In genomic region chrX:154398668-154399526, GRCh38 we compare ENCODE assay signal across 1 cellular context.
TF ChIP-seq lines count a peak whose summit lies in the region.

No MANE protein-coding gene starts in this region.

TF ChIP-seq in H1, 55 proteins besides CTCF, POLR2A, EP300 and RAD21:
- no peak for TF ChIP-seq CTBP2 (IDR thresholded peaks at IDR 0.05; ENCODE audit: borderline replicate concordance, insufficient read depth, insufficient read length, low read length)
- no peak for TF ChIP-seq GTF2F1 (IDR thresholded peaks at IDR 0.05; ENCODE audit: borderline replicate concordance, low read depth, low read length)
- no peak for TF ChIP-seq CBX8 (IDR thresholded peaks at IDR 0.05; ENCODE audit: borderline replicate concordance, low read depth, low read length)
- no peak for TF ChIP-seq FOSL1 (IDR thresholded peaks at IDR 0.05; ENCODE audit: insufficient read depth, low read depth, low read length)
- 0 out of 2 replicates have a peak, but pooled peaks have one; percentile 16 for TF ChIP-seq CHD1 (IDR thresholded peaks at IDR 0.05; ENCODE audit: low read depth, low read length)
- no peak for TF ChIP-seq ATF3 (IDR thresholded peaks at IDR 0.05; ENCODE audit: insufficient read depth, low read depth, low read length)
- peak; percentile 45 for TF ChIP-seq TAF7 (optimal IDR thresholded peaks at IDR 0.05; ENCODE audit: borderline replicate concordance, low read depth, low read length)
- TF ChIP-seq BCL11A (IDR thresholded peaks at IDR 0.05; ENCODE audit: low read depth in 2 of 2, low read length in 2 of 2), result no peak
- TF ChIP-seq MAX (IDR thresholded peaks at IDR 0.05), result peak; percentile 88
- no peak for TF ChIP-seq JUN (IDR thresholded peaks at IDR 0.05; ENCODE audit: low read depth, low read length)
- no peak for TF ChIP-seq KDM1A (IDR thresholded peaks at IDR 0.05; ENCODE audit: borderline replicate concordance, low read length)
- TF ChIP-seq SP2 (IDR thresholded peaks at IDR 0.05; ENCODE audit: low read length), result no peak
- peak; percentile 3; the same call in 1 of the 2 replicates for TF ChIP-seq POLR2AphosphoS5 (IDR thresholded peaks at IDR 0.05; ENCODE audit: low read depth, low read length)
- no peak for TF ChIP-seq POU5F1 (IDR thresholded peaks at IDR 0.05; ENCODE audit: low read depth, low read length)
- TF ChIP-seq CEBPB (IDR thresholded peaks at IDR 0.05; ENCODE audit: low read depth, low read length), result no peak
- TF ChIP-seq ASH2L (IDR thresholded peaks at IDR 0.05; ENCODE audit: low read length), result no peak
- no peak for TF ChIP-seq SP1 (IDR thresholded peaks at IDR 0.05; ENCODE audit: low read depth, low read length)
- TF ChIP-seq E2F6 (IDR thresholded peaks at IDR 0.05), result peak; percentile 50; the same call in 1 of the 2 replicates
- peak; percentile 34 to 85; a peak in 2 of 4 replicates for TF ChIP-seq SIN3A (conservative IDR thresholded peaks at IDR 0.05 in 1 of 2, IDR thresholded peaks at IDR 0.05 in 1 of 2; ENCODE audit: low read depth in 1 of 2, low read length in 2 of 2)
- no peak for TF ChIP-seq YY1 (IDR thresholded peaks at IDR 0.05; ENCODE audit: low read depth, low read length)
- TF ChIP-seq SAP30 (IDR thresholded peaks at IDR 0.05; ENCODE audit: insufficient read depth, insufficient replicate concordance, low read length), result peak; percentile 32
- TF ChIP-seq SUZ12 (IDR thresholded peaks at IDR 0.05; ENCODE audit: low read length), result no peak
- 0 out of 2 replicates have a peak, but pooled peaks have one; percentile 3 for TF ChIP-seq ATF2 (IDR thresholded peaks at IDR 0.05; ENCODE audit: low read length)
- no peak for TF ChIP-seq CBX5 (IDR thresholded peaks at IDR 0.05; ENCODE audit: low read depth, low read length)
- no peak for TF ChIP-seq SP4 (IDR thresholded peaks at IDR 0.05; ENCODE audit: low read length)
- TF ChIP-seq TEAD4 (IDR thresholded peaks at IDR 0.05; ENCODE audit: low read depth, low read length), result no peak
- no peak for TF ChIP-seq KDM5A (IDR thresholded peaks at IDR 0.05; ENCODE audit: low read length)
